8 cellular contexts compared by ENCODE assay signal in genomic region chr15:56243774-56244236, GRCh38.
A peak's percentile ranks its signal among the peaks of the same experiment; 100 is the strongest.
DNase-seq lines count a peak whose midpoint lies in the region; ATAC-seq and TF ChIP-seq lines count a peak whose summit lies in the region.

Gene RFX7, minus strand, starts transcription at chr15:56243879. Its CDS starts 594 bp downstream, at chr15:56243285.

- H3K36me3 ChIP-seq in OCI-LY1 (ENCODE audit: insufficient read depth, low read length) (peaks cover 5% of the 10 kb centered on the region), mucosa of rectum (ENCODE audit: control insufficient read depth in 2 of 2, insufficient read depth in 2 of 2, low read length in 2 of 2) (no peaks in the 10 kb centered on the region)

- no peaks in the 10 kb centered on the region for H3K9me2 ChIP-seq in OCI-LY1 (ENCODE audit: low read depth, low read length)

- H3K4me1 ChIP-seq in OCI-LY1 (ENCODE audit: insufficient read depth, low read length, severe bottlenecking) (peaks cover 32% of the 10 kb centered on the region), mucosa of rectum (ENCODE audit: control insufficient read depth in 2 of 2, insufficient read depth in 2 of 2, low read length in 2 of 2) (peaks cover 13 to 27% of the 10 kb centered on the region in 2 donors)

- H3K4me3 ChIP-seq in AG10803 (ENCODE audit: low read length) (peak within 1 kb of the TSS; percentile 74), OCI-LY1 (ENCODE audit: low read depth, low read length, poor library complexity, severe bottlenecking) (peak within 1 kb of the TSS; percentile 84), mucosa of rectum (ENCODE audit: low read length in 2 of 2) (peak within 1 kb of the TSS; percentile 59 to 75)

- peak; percentile 49 for ATAC-seq in GM19035 (IDR thresholded peaks at IDR 0.05; ENCODE audit: unreplicated experiment)
- peak; percentile 48 for ATAC-seq in HG03439 (IDR thresholded peaks at IDR 0.05; ENCODE audit: unreplicated experiment)

- H3K79me2 ChIP-seq in OCI-LY1 (ENCODE audit: insufficient read depth, low read length) = peaks cover 47% of the 10 kb centered on the region

- peak within 1 kb of the TSS; percentile 89 for H3K27ac ChIP-seq in OCI-LY1 (ENCODE audit: low read depth, low read length, poor library complexity, severe bottlenecking)
- peak within 1 kb of the TSS; percentile 69 to 75 for H3K27ac ChIP-seq in mucosa of rectum (ENCODE audit: low read depth in 2 of 2, low read length in 2 of 2)

- peak within 1 kb of the TSS; percentile 92 for H3K4me2 ChIP-seq in OCI-LY1 (ENCODE audit: low read length)

- peak; percentile 27 for TF ChIP-seq POLR2A in erythroblast (IDR thresholded peaks at IDR 0.05; ENCODE audit: low read length)

- DNase-seq in AG10803 (ENCODE audit: low read depth) (peak; percentile 70), activated T-cell treated with anti-CD3 and anti-CD28 coated beads for 48 hours (ENCODE audit: low read depth) (peak; percentile 75), erythroblast (lab: John Stamatoyannopoulos, UW) (peak; percentile 88 to 92)
- peak; percentile 78 for DNase-seq in stimulated activated CD8-positive, alpha-beta memory T cell treated with anti-CD3 and anti-CD28 coated beads, Interleukin-4, amount 100 ng/mL, for 48 hours

- H3F3A ChIP-seq in OCI-LY1 (ENCODE audit: insufficient read depth, low read length) = no peaks in the 10 kb centered on the region; the same call in 1 of the 2 replicates

- H3K27me3 ChIP-seq in OCI-LY1 (ENCODE audit: insufficient read depth, low read length) (no peaks in the 10 kb centered on the region), mucosa of rectum (ENCODE audit: control insufficient read depth in 2 of 2, insufficient read depth in 2 of 2, low read length in 2 of 2) (no peaks in the 10 kb centered on the region)

- H4K20me1 ChIP-seq in OCI-LY1 (ENCODE audit: insufficient read depth, low read length) = no peaks in the 10 kb centered on the region

- peak within 1 kb of the TSS; percentile 97 for H3K9ac ChIP-seq in OCI-LY1 (ENCODE audit: low read length)
- H3K9ac ChIP-seq in mucosa of rectum (ENCODE audit: low read depth in 1 of 2, low read length in 2 of 2) = peak within 1 kb of the TSS; percentile 78 to 81

- H3K9me3 ChIP-seq in OCI-LY1 (ENCODE audit: low read length) (no peaks in the 10 kb centered on the region), mucosa of rectum (ENCODE audit: control insufficient read depth in 2 of 2, low read length in 2 of 2) (no peaks in the 10 kb centered on the region)

- TF ChIP-seq CTCF in AG10803 (conservative IDR thresholded peaks at IDR 0.05; ENCODE audit: low read length) = no peak
- no peak for TF ChIP-seq CTCF in OCI-LY1 (IDR thresholded peaks at IDR 0.05; ENCODE audit: low read length)

- H2AFZ ChIP-seq in OCI-LY1 (ENCODE audit: low read length) = peak within 1 kb of the TSS; percentile 57; the same call in 1 of the 2 replicates

Comparison
In these comparisons a context has a peak if more than half of its experiments do, and no peak if none do; other contexts are left out.
1. Peak in every context shown above with its lines: DNase-seq, ATAC-seq, H3K4me3 ChIP-seq and H3K27ac ChIP-seq.